In the genomic region with DNA sequence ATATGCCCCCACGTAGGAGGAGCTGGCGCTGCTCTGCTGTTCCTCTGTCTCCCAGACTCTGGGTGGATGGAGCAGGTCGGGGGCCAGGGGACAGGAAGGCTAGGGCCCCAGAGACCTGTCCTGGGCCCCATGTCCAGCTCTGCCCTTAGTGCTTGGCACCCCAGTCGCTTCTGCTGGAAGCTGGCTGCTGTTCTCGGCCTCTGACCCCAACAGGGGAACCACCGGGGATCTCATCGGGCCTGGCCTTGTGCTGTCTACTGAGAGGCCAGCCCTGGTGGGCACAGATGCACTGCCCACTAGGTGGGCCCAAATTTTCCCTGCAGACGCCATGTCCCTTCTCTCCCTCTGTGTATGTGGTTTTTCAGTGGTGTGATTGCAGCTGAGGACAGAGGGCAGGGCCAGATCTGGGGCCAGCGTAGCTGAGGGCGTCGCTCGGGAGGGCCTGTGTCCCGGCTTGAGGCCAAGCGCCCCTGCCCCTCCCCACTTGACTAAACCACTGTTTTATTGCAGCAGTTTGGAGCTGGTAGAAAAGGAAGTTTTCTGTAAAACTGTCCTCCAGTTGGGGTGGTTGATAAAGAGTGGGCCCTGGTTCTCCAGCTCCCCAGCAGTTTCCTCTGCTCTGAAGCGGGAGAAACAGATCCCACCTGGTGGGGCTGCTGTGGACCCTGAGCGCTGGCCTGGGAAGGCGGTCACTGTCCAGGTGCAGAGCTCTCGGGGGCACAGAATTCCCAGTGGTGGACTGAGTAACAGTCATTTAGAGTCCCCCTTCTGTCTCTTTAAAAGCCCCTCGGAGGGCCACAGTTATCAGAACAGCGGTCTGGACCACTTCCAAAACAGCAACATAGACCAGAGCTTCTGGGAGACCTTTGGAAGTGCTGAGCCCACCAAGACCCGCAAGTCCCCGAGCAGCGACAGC, we compare ENCODE assay signal across 25 cellular contexts. TPM values are rescaled to one million over a fixed set of nuclear protein-coding genes. Genes with fewer than 3 reads are reported as not detected.
"Had no signal": no experiment of that assay in that cellular context is flagged by ENCODE, and none has a peak within 500 bp of the region (broad histone marks: within the 10 kb centered on the region; RNA-seq: fewer than 3 reads in every experiment).

No MANE protein-coding gene starts in this region.

- ATAC-seq: gastroesophageal sphincter; left cardiac atrium; mucosa of descending colon; naive thymus-derived CD8-positive, alpha-beta T cell had no signal

- H3K9me3 Mint-ChIP-seq: immature natural killer cell; naive thymus-derived CD8-positive, alpha-beta T cell had no signal

- H3K4me1 ChIP-seq: colonic mucosa had no signal

- FAIRE-seq: keratinocyte, small intestine had no signal

- H3K4me3 Mint-ChIP-seq: immature natural killer cell; naive thymus-derived CD8-positive, alpha-beta T cell had no signal

- H3K27me3 Mint-ChIP-seq: naive thymus-derived CD8-positive, alpha-beta T cell had no signal

- H3K27ac Mint-ChIP-seq: immature natural killer cell had no signal

- DNase-seq: colonic mucosa; dermis blood vessel endothelial cell; esophagus squamous epithelium; foreskin fibroblast; glutamatergic neuron; immature natural killer cell; mammary epithelial cell; mucosa of descending colon; naive thymus-derived CD8-positive, alpha-beta T cell; small intestine; stimulated activated CD4-positive, alpha-beta T cell treated with anti-CD3 and anti-CD28 coated beads, Interleukin-12 subunit alpha, Interleukin-12 subunit beta, amount 100 ng/mL, for 4 hours; stimulated activated naive CD4-positive, alpha-beta T cell; stomach; trophoblast cell had no signal

- H3K9me3 ChIP-seq: colonic mucosa, esophagus squamous epithelium, gastroesophageal sphincter, mucosa of descending colon, neutrophil, stomach had no signal

- H3K36me3 ChIP-seq: colonic mucosa had no signal

- H3K4me3 ChIP-seq: colonic mucosa, esophagus squamous epithelium, gastroesophageal sphincter, mucosa of descending colon, stomach had no signal

- H3K27me3 ChIP-seq: colonic mucosa had no signal

- H3K27ac ChIP-seq: colonic mucosa, esophagus squamous epithelium, gastroesophageal sphincter, neutrophil, stomach had no signal

RNA-seq across cellular contexts. Expression of gene COL20A1, which starts 5.9 kb away (rescaled TPM):
- total RNA-seq: colonic mucosa, dermis blood vessel endothelial cell, epithelial cell of proximal tubule, esophagus squamous epithelium, gastroesophageal sphincter, left cardiac atrium, lower leg skin, mammary epithelial cell, mesenteric fat pad, mucosa of descending colon, osteocyte, pulmonary artery endothelial cell had no signal
- polyA plus RNA-seq: immature natural killer cell; keratinocyte; mammary epithelial cell; naive thymus-derived CD8-positive, alpha-beta T cell; urinary bladder had no signal

RNA-seq across cellular contexts. Expression of gene NKAIN4, which starts 32.8 kb away (rescaled TPM):
- total RNA-seq: dermis blood vessel endothelial cell; esophagus squamous epithelium; left cardiac atrium; mesenteric fat pad; naive thymus-derived CD8-positive, alpha-beta T cell; pulmonary artery endothelial cell had no signal
- polyA plus RNA-seq: immature natural killer cell; keratinocyte; mammary epithelial cell; naive thymus-derived CD8-positive, alpha-beta T cell had no signal

RNA-seq across cellular contexts. Expression of gene BIRC7, which starts 51.3 kb away (rescaled TPM):
- total RNA-seq: colonic mucosa; dermis blood vessel endothelial cell; gastroesophageal sphincter; mammary epithelial cell; naive thymus-derived CD8-positive, alpha-beta T cell; osteocyte; pulmonary artery endothelial cell; stomach; urinary bladder had no signal
- polyA plus RNA-seq: immature natural killer cell, keratinocyte, mammary epithelial cell, neural cell, stomach had no signal
